In the genomic region with DNA sequence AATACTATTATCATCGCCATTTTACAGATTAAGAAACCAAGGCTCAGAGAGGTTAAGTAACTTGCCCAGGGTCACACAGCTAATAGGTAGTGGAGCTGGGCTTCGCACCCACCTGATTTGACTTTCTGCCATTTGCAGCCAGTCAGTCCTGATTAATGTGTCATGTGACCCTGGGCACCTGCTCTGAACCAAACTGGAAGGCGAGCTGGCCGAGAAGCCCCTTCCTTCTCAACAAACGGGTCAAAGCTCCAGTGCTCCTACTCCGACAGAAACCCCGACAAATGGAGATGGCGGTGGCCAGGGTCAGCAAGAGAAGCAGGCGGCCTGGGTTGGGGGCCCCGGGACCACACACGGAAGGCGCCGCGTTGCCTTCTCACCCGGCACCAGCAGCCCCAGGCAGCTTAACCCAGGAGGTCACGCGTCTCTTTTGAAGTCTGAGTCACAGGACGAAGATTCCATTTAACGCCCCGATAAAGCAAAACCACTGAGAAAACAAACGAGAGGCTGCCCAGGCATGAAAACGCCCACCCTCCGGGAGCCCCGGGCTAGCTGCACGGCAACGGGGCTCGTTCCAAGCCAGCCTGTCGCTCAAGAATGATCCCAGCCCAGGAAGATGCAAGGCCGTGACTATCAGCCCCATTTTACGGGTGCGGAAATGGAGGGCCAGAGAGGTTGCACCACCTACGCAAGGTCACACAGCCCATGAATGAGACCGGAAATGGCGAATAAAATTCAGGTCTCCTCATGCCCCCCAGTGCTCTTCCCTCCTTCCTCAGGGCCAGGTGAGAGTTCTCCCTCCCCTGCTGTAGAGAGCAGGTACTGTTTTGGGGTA, we compare ENCODE assay signal across 16 cellular contexts.
DNase-seq lines count a peak whose midpoint lies in the region; ATAC-seq and TF ChIP-seq lines count a peak whose summit lies in the region.
"Had no signal": no experiment of that assay in that cellular context is flagged by ENCODE, and none has a peak within 500 bp of the region (broad histone marks: within the 10 kb centered on the region; RNA-seq: fewer than 3 reads in every experiment).

No MANE protein-coding gene starts in this region.

- no peaks in the 10 kb centered on the region for H3K79me1 ChIP-seq in neuronal stem cell (ENCODE audit: low read depth, low read length)

- H3K36me3 ChIP-seq in SJSA1, result peaks cover 17% of the 10 kb centered on the region
- no peaks in the 10 kb centered on the region for H3K36me3 ChIP-seq in neuronal stem cell (replicated peaks in 1 of 2; ENCODE audit: control insufficient read depth in 2 of 2, insufficient read depth in 2 of 2, low read length in 2 of 2)

- H3K9me3 ChIP-seq in SJSA1 (replicated peaks) (peaks cover 10% of the 10 kb centered on the region), neuronal stem cell (replicated peaks in 1 of 2; ENCODE audit: control insufficient read depth in 2 of 2, insufficient read depth in 1 of 2, low read depth in 1 of 2, low read length in 2 of 2) (peaks cover 5 to 9% of the 10 kb centered on the region in 2 donors)

- ATAC-seq in omental fat pad (ENCODE audit: low FRiP score), result no peak
- ATAC-seq: natural killer cell had no signal

- peak overlapping the region; percentile 81 for H3K27ac ChIP-seq in SJSA1
- peak overlapping the region; percentile 0 for H3K27ac ChIP-seq in neuronal stem cell (replicated peaks; ENCODE audit: low read length)
- no peak overlapping the region for H3K27ac ChIP-seq in RWPE1

- TF ChIP-seq CTCF in RWPE1 (conservative IDR thresholded peaks at IDR 0.05; ENCODE audit: low read depth), result no peak
- no peak for TF ChIP-seq CTCF in omental fat pad (IDR thresholded peaks at IDR 0.05)

- no peak overlapping the region for H4K91ac ChIP-seq in neuronal stem cell (ENCODE audit: low read depth, low read length, poor library complexity)

- H2BK5ac ChIP-seq in neuronal stem cell (ENCODE audit: low read length), result no peak overlapping the region

- no CpG with 5 or more reads among the region's 34 CpGs for WGBS in neuronal stem cell (ENCODE audit: extremely low coverage in 2 of 2, insufficient read length in 2 of 2, insufficient replicate concordance in 1 of 2), 2 donors

- H3K4me1 ChIP-seq in SJSA1 (replicated peaks), result peaks cover 73% of the 10 kb centered on the region
- H3K4me1 ChIP-seq in neuronal stem cell (ENCODE audit: control insufficient read depth in 2 of 2, insufficient read depth in 1 of 2, low read depth in 1 of 2, low read length in 2 of 2), result peaks cover 12 to 28% of the 10 kb centered on the region in 2 donors

- H4K8ac ChIP-seq in neuronal stem cell (ENCODE audit: low read depth, low read length), result no peak overlapping the region

- no peak overlapping the region for H3K4me2 ChIP-seq in neuronal stem cell (ENCODE audit: insufficient read depth, low read length, poor library complexity, severe bottlenecking)

- no peak overlapping the region for H3K4ac ChIP-seq in neuronal stem cell (ENCODE audit: low read length)

- no peaks in the 10 kb centered on the region for H3K27me3 ChIP-seq in SJSA1 (replicated peaks)
- H3K27me3 ChIP-seq in neuronal stem cell (ENCODE audit: control insufficient read depth in 3 of 3, insufficient read depth in 3 of 3, low read depth in 1 of 3, low read length in 3 of 3), result peaks cover 0 to 11% (median 0%) of the 10 kb centered on the region in 3 experiments

- DNase-seq in EH (ENCODE audit: low read depth) (peak; percentile 75), SJSA1 (ENCODE audit: low read depth in 1 of 2, low spot score in 2 of 2) (peak; percentile 93 to 95), epidermal melanocyte (ENCODE audit: insufficient read length, low spot score) (peak; percentile 52), neuronal stem cell (ENCODE audit: low spot score) (peak; percentile 61), RWPE1 (ENCODE audit: low spot score) (no peak), omental fat pad (ENCODE audit: low spot score) (no peak), H4 (ENCODE audit: low spot score) (no peak)
- DNase-seq in effector CD8-positive, alpha-beta T cell (lab: John Stamatoyannopoulos, UW), result no peak
- DNase-seq: activated CD4-positive, CD25-positive, alpha-beta regulatory T cell; activated naive CD4-positive, alpha-beta T cell treated with anti-CD3 and anti-CD28 coated beads, Interleukin-2, amount 10 ng/mL, durations not matched to agents 7 days and 5 days; C1 segment of cervical spinal cord; DND-41; natural killer cell; NCI-H1694 treated with DMSO at 0.1 percent for 48 hours; NCI-H446 treated with DMSO at 0.1 percent for 48 hours; SW 1271 had no signal

- H2AK5ac ChIP-seq in neuronal stem cell (ENCODE audit: low read depth, low read length), result peak overlapping the region; percentile 59

- CTCF ChIA-PET in RWPE1 (lab: Yijun Ruan, JAX), result no interaction called here

- H2AFZ ChIP-seq in neuronal stem cell (ENCODE audit: low read length), result peak overlapping the region; percentile 40

- H2BK12ac ChIP-seq in neuronal stem cell (ENCODE audit: low read length), result no peak overlapping the region

- H3K14ac ChIP-seq in neuronal stem cell (ENCODE audit: low read length), result no peak overlapping the region

- H3K18ac ChIP-seq in neuronal stem cell (ENCODE audit: low read length), result peak overlapping the region; percentile 85

- H3K23ac ChIP-seq in neuronal stem cell (ENCODE audit: low read depth, low read length, poor library complexity), result no peak overlapping the region

- H2BK120ac ChIP-seq in neuronal stem cell (ENCODE audit: low read depth, low read length), result no peak overlapping the region

- no peak overlapping the region for H2BK15ac ChIP-seq in neuronal stem cell (ENCODE audit: low read length)

- no peak overlapping the region for H3K9ac ChIP-seq in neuronal stem cell (ENCODE audit: low read depth, low read length, poor library complexity)

- POLR2A ChIA-PET in RWPE1 (lab: Yijun Ruan, JAX; ENCODE audit: low non-redundant PET), result no interaction called here

- H3K4me3 ChIP-seq in SJSA1 (no peak overlapping the region), neuronal stem cell (ENCODE audit: low read length in 2 of 2) (no peak overlapping the region)

Comparison
In these comparisons a context has a peak if more than half of its experiments do, and no peak if none do; other contexts are left out.
1. DNase-seq: peak in EH (single experiment), SJSA1 (2 of 2), epidermal melanocyte (single experiment) and neuronal stem cell (single experiment); none in RWPE1 (single experiment), omental fat pad (single experiment), H4 (single experiment) and effector CD8-positive, alpha-beta T cell (single experiment).